27 cellular contexts compared by ENCODE assay signal in genomic region chr3:40751652-40752051, GRCh38.
"Had no signal": no experiment of that assay in that cellular context is flagged by ENCODE, and none has a peak within 500 bp of the region (broad histone marks: within the 10 kb centered on the region; RNA-seq: fewer than 3 reads in every experiment).

No MANE protein-coding gene starts in this region.

- H3K9me3 ChIP-seq: colonic mucosa, esophagus muscularis mucosa, esophagus squamous epithelium, gastrocnemius medialis, gastroesophageal sphincter, heart left ventricle had no signal

- FAIRE-seq: colon, endometrium, endothelial cell of umbilical vein, frontal cortex had no signal

- H3K36me3 ChIP-seq: colonic mucosa, esophagus muscularis mucosa, esophagus squamous epithelium, gastrocnemius medialis, gastroesophageal sphincter, heart left ventricle had no signal

- H3K27ac ChIP-seq: colonic mucosa, coronary artery, epithelial cell of prostate, esophagus muscularis mucosa, esophagus squamous epithelium, foreskin keratinocyte, gastrocnemius medialis, gastroesophageal sphincter, heart left ventricle had no signal

- H3K27me3 ChIP-seq: colonic mucosa, dorsolateral prefrontal cortex, esophagus muscularis mucosa, esophagus squamous epithelium, gastrocnemius medialis, gastroesophageal sphincter, heart left ventricle had no signal

- ATAC-seq: effector memory CD8-positive, alpha-beta T cell; esophagus mucosa; foreskin keratinocyte; gastrocnemius medialis; gastroesophageal sphincter; heart left ventricle had no signal

- H3K4me3 ChIP-seq: colonic mucosa, coronary artery, dorsolateral prefrontal cortex, esophagus muscularis mucosa, esophagus squamous epithelium, gastrocnemius medialis, gastroesophageal sphincter, heart left ventricle had no signal

- H3K4me1 ChIP-seq: colonic mucosa, esophagus muscularis mucosa, foreskin keratinocyte, gastrocnemius medialis, gastroesophageal sphincter, heart left ventricle had no signal

- DNase-seq: colonic mucosa; cortex of kidney; dermis blood vessel endothelial cell; dorsolateral prefrontal cortex; effector CD4-positive, alpha-beta T cell; effector CD8-positive, alpha-beta T cell; effector memory CD4-positive, alpha-beta T cell; effector memory CD8-positive, alpha-beta T cell; endodermal cell; erythroblast; esophagus squamous epithelium; foreskin fibroblast; foreskin keratinocyte; foreskin melanocyte; gastrocnemius medialis; glutamatergic neuron; head of caudate nucleus; heart left ventricle had no signal
